10 cellular contexts compared by ENCODE assay signal in the genomic region with DNA sequence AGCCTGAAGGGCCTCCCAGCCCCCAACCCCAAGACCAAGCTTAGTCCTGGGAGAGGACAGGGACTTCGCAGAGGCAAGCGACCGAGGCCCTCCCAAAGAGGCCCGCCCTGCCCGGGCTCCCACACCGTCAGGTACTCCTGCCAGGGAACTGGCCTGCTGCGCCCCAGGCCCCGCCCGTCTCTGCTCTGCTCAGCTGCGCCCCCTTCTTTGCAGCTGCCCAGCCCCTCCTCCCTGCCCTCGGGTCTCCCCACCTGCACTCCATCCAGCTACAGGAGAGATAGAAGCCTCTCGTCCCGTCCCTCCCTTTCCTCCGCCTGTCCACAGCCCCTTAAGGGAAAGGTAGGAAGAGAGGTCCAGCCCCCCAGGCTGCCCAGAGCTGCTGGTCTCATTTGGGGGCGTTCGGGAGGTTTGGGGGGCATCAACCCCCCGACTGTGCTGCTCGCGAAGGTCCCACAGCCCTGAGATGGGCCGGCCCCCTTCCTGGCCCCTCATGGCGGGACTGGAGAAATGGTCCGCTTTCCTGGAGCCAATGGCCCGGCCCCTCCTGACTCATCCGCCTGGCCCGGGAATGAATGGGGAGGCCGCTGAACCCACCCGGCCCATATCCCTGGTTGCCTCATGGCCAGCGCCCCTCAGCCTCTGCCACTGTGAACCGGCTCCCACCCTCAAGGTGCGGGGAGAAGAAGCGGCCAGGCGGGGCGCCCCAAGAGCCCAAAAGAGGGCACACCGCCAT. TPM values are rescaled to one million over a fixed set of nuclear protein-coding genes. Genes with fewer than 3 reads are reported as not detected.
A peak's percentile ranks its signal among the peaks of the same experiment; 100 is the strongest.
DNase-seq lines count a peak whose midpoint lies in the region; ATAC-seq, FAIRE-seq and TF ChIP-seq lines count a peak whose summit lies in the region.
"Had no signal": no experiment of that assay in that cellular context is flagged by ENCODE, and none has a peak within 500 bp of the region (broad histone marks: within the 10 kb centered on the region; RNA-seq: fewer than 3 reads in every experiment).

No MANE protein-coding gene starts in this region.

- no peak overlapping the region for H3K27ac Mint-ChIP-seq in astrocyte (ENCODE audit: unreplicated experiment)

- H3K9me3 ChIP-seq in astrocyte (ENCODE audit: insufficient read depth, low read depth, low read length), result no peaks in the 10 kb centered on the region
- H3K9me3 ChIP-seq in iPS-18a (ENCODE audit: control insufficient read depth, low read depth, low read length), result no peaks in the 10 kb centered on the region
- H3K9me3 ChIP-seq in smooth muscle cell (replicated peaks; ENCODE audit: low read depth), result no peaks in the 10 kb centered on the region

- DNase-seq in NCI-H345 (lab: John Stamatoyannopoulos, UW) (peak; percentile 50), NCI-H345 treated with DMSO at 0.1 percent for 48 hours (lab: John Stamatoyannopoulos, UW; ENCODE audit: unreplicated experiment) (no peak), astrocyte (ENCODE audit: low read depth) (no peak), smooth muscle cell (lab: John Stamatoyannopoulos, UW; ENCODE audit: unreplicated experiment) (no peak), NCI-H2107 (lab: John Stamatoyannopoulos, UW) (no peak)
- DNase-seq: activated gamma-delta T cell treated with Interleukin-2 at 50 U/mL for 16 hours had no signal

- H2AFZ ChIP-seq in astrocyte (ENCODE audit: low read depth, low read length) (peak overlapping the region; percentile 52), smooth muscle cell (ENCODE audit: low read depth) (peak overlapping the region; percentile 91)

- peak overlapping the region; percentile 77 for H3K4me2 ChIP-seq in astrocyte (ENCODE audit: low read length)
- H3K4me2 ChIP-seq in smooth muscle cell, result peak overlapping the region; percentile 89

- peaks cover 3% of the 10 kb centered on the region for H3K4me1 ChIP-seq in astrocyte (ENCODE audit: insufficient read depth, low read length)
- no peaks in the 10 kb centered on the region for H3K4me1 ChIP-seq in iPS-18a (ENCODE audit: control insufficient read depth, low read depth, low read length)
- H3K4me1 ChIP-seq in smooth muscle cell (ENCODE audit: low read depth), result peaks cover 7% of the 10 kb centered on the region

- H3K79me2 ChIP-seq in astrocyte (ENCODE audit: insufficient read depth, low read length) (no peaks in the 10 kb centered on the region), smooth muscle cell (ENCODE audit: low read depth) (no peaks in the 10 kb centered on the region)

- 14% methylated on average over 31 of the region's 34 CpGs for WGBS in smooth muscle cell (ENCODE audit: low lambda C conversion rate)

- H3K4me1 Mint-ChIP-seq in astrocyte (ENCODE audit: low read depth, unreplicated experiment), result no peaks in the 10 kb centered on the region

- no peak overlapping the region for H3K9ac ChIP-seq in astrocyte (ENCODE audit: low read length)
- H3K9ac ChIP-seq in iPS-18a (ENCODE audit: low read length), result peak overlapping the region; percentile 31
- H3K9ac ChIP-seq in smooth muscle cell (ENCODE audit: low read depth), result no peak overlapping the region

- peaks cover 43% of the 10 kb centered on the region for H3K27me3 ChIP-seq in astrocyte (ENCODE audit: insufficient read depth, low read length)
- peaks cover 89% of the 10 kb centered on the region for H3K27me3 ChIP-seq in iPS-18a (ENCODE audit: control insufficient read depth, insufficient read depth, low read length)
- peaks cover 54% of the 10 kb centered on the region for H3K27me3 ChIP-seq in smooth muscle cell (ENCODE audit: low read depth)

- H3F3A ChIP-seq in smooth muscle cell (ENCODE audit: low read depth), result no peaks in the 10 kb centered on the region

- no peak overlapping the region for H3K27ac ChIP-seq in astrocyte (ENCODE audit: low read depth, low read length)
- no peak overlapping the region for H3K27ac ChIP-seq in iPS-18a (ENCODE audit: low read length)
- no peak overlapping the region for H3K27ac ChIP-seq in smooth muscle cell (ENCODE audit: low read depth)

- H3K4me3 ChIP-seq in astrocyte (ENCODE audit: insufficient read depth, low read depth, low read length) (peak overlapping the region; percentile 17), iPS-18a (ENCODE audit: low read length) (peak overlapping the region; percentile 73), smooth muscle cell (peak overlapping the region; percentile 47)

- H4K20me1 ChIP-seq in astrocyte (ENCODE audit: insufficient read depth, low read length), result no peaks in the 10 kb centered on the region
- H4K20me1 ChIP-seq in smooth muscle cell (ENCODE audit: low read depth), result no peaks in the 10 kb centered on the region

- TF ChIP-seq CTCF in astrocyte (IDR thresholded peaks at IDR 0.05; ENCODE audit: insufficient read depth, low read depth, low read length) (no peak), smooth muscle cell (IDR thresholded peaks at IDR 0.05; ENCODE audit: borderline replicate concordance, insufficient read depth, poor library complexity, severe bottlenecking) (no peak)

- H3K27me3 Mint-ChIP-seq in astrocyte (ENCODE audit: low read depth, unreplicated experiment), result peaks cover 54% of the 10 kb centered on the region

- no peak for FAIRE-seq in astrocyte (lab: Jason Lieb, UNC)
- FAIRE-seq: GM18507 had no signal

- no peaks in the 10 kb centered on the region for H3K36me3 Mint-ChIP-seq in astrocyte (ENCODE audit: low read depth, unreplicated experiment)

- H3K36me3 ChIP-seq in astrocyte (ENCODE audit: insufficient read depth, low read length), result no peaks in the 10 kb centered on the region
- no peaks in the 10 kb centered on the region for H3K36me3 ChIP-seq in iPS-18a (ENCODE audit: control insufficient read depth, low read depth, low read length)
- no peaks in the 10 kb centered on the region for H3K36me3 ChIP-seq in smooth muscle cell (ENCODE audit: low read depth)

- ATAC-seq in HG03460 (IDR thresholded peaks at IDR 0.05; ENCODE audit: unreplicated experiment), result no peak
- no peak for ATAC-seq in GM21367 (IDR thresholded peaks at IDR 0.05; ENCODE audit: unreplicated experiment)

- peak overlapping the region; percentile 68 for H3K4me3 Mint-ChIP-seq in astrocyte (ENCODE audit: unreplicated experiment)

- peaks cover 8% of the 10 kb centered on the region for H3K9me3 Mint-ChIP-seq in astrocyte (ENCODE audit: unreplicated experiment)

RNA-seq across cellular contexts. Expression of a gene that starts 21.9 kb away (rescaled TPM):
- 431 and 435 TPM in 2 replicates for total RNA-seq in astrocyte
- total RNA-seq in smooth muscle cell, result 209 and 237 TPM in 2 replicates
- polyA plus RNA-seq in smooth muscle cell, result 615 and 698 TPM in 2 replicates

RNA-seq across cellular contexts. Expression of a gene that starts 42.5 kb away (rescaled TPM):
- total RNA-seq in astrocyte (19.8 and 21.8 TPM in 2 replicates), smooth muscle cell (5.2 and 7.6 TPM in 2 replicates)
- polyA plus RNA-seq in smooth muscle cell, result 18.7 and 31.1 TPM in 2 replicates

RNA-seq across cellular contexts. Expression of a gene that starts 48.5 kb away (rescaled TPM):
- total RNA-seq in astrocyte (50.8 and 53.3 TPM in 2 replicates), smooth muscle cell (72.8 and 83.4 TPM in 2 replicates)
- polyA plus RNA-seq in smooth muscle cell, result 169 and 178 TPM in 2 replicates

RNA-seq across cellular contexts. Expression of a gene that starts 53.8 kb away (rescaled TPM):
- total RNA-seq in astrocyte (not detected in 2 replicates), smooth muscle cell (0.13 TPM in 1 of 2 replicates, not detected in the other)
- not detected in 2 replicates for polyA plus RNA-seq in smooth muscle cell

Comparison
In these comparisons a context has a peak if more than half of its experiments do, and no peak if none do; other contexts are left out.
1. H3K4me3 ChIP-seq: peak in every context shown above with its lines; median percentile 73 in iPS-18a; 47 in smooth muscle cell; 17 in astrocyte.